In the genomic region with DNA sequence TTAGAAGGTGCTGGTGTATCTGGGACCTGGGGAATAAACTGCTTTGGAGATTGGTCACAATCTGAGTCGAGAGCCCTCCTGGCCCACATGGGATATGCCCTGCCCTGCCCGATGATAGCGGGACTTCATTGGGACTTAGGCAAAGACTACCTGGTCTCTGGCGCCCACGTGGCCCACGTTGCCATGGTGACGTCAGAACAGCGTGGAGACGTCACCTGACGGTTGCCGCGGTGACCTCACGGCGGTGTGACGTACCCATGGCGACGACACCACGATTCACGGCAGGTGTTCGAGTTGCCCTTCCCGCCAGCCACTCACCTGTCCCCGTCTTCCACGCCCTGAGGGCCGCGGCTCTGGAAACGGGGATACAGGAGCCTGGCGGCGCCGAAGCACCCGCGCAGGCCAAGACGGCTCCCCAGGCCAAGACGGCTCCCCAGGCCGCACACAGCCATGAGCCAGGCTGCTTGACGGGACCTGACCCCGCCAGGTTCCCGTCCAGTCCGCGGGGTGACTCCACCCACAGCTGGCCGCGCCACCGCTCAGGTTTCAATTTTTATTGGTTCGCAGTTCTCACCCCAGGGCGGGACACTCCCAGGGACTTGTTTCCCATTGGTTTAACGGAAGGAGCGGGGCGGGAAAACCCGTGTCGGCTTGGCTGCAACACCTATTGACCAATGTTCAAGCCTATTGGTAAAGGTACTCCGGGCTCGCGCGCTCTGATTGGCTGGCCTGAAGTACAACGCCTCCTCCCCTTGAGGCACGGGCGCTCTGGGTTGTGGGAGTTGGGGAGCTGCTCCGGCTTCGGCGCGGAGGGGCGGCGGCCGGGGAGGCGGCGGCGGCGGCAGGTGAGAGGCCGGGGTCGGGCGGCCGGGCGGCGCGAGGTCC, we compare ENCODE assay signal across 1 cellular context.
TF ChIP-seq lines count a peak whose summit lies in the region.

A gene (minus strand): TSS at position 476 of the 885 bp plus-strand sequence. CDS start 24 bp downstream, at position 452.
A gene (plus strand): TSS at position 766 of the 885 bp plus-strand sequence. CDS start 1,029 bp downstream, outside the sequence.

TF ChIP-seq in HepG2, 621 proteins besides CTCF, POLR2A, EP300 and RAD21 (continued from another document and continues in another):
- TF ChIP-seq, protein P1, sequence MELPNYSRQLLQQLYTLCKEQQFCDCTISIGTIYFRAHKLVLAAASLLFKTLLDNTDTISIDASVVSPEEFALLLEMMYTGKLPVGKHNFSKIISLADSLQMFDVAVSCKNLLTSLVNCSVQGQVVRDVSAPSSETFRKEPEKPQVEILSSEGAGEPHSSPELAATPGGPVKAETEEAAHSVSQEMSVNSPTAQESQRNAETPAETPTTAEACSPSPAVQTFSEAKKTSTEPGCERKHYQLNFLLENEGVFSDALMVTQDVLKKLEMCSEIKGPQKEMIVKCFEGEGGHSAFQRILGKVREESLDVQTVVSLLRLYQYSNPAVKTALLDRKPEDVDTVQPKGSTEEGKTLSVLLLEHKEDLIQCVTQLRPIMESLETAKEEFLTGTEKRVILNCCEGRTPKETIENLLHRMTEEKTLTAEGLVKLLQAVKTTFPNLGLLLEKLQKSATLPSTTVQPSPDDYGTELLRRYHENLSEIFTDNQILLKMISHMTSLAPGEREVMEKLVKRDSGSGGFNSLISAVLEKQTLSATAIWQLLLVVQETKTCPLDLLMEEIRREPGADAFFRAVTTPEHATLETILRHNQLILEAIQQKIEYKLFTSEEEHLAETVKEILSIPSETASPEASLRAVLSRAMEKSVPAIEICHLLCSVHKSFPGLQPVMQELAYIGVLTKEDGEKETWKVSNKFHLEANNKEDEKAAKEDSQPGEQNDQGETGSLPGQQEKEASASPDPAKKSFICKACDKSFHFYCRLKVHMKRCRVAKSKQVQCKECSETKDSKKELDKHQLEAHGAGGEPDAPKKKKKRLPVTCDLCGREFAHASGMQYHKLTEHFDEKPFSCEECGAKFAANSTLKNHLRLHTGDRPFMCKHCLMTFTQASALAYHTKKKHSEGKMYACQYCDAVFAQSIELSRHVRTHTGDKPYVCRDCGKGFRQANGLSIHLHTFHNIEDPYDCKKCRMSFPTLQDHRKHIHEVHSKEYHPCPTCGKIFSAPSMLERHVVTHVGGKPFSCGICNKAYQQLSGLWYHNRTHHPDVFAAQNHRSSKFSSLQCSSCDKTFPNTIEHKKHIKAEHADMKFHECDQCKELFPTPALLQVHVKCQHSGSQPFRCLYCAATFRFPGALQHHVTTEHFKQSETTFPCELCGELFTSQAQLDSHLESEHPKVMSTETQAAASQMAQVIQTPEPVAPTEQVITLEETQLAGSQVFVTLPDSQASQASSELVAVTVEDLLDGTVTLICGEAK (IDR thresholded peaks at IDR 0.05) = no peak
- TF ChIP-seq, protein P1 (CRISPR knock-in tag; IDR thresholded peaks at IDR 0.05) = peak; percentile 86
- TF ChIP-seq REL (CRISPR knock-in tag; conservative IDR thresholded peaks at IDR 0.05) = no peak
- TF ChIP-seq ZFAT (CRISPR knock-in tag; conservative IDR thresholded peaks at IDR 0.05) = no peak
- TF ChIP-seq ZNF30 (CRISPR knock-in tag; IDR thresholded peaks at IDR 0.05) = no peak
- TF ChIP-seq TBX3 (IDR thresholded peaks at IDR 0.05; ENCODE audit: borderline replicate concordance) = peak; percentile 68; the same call in 1 of the 2 replicates
- TF ChIP-seq ATM (IDR thresholded peaks at IDR 0.05; ENCODE audit: borderline replicate concordance) = no peak
- TF ChIP-seq DPF2 (CRISPR knock-in tag; IDR thresholded peaks at IDR 0.05; ENCODE audit: borderline replicate concordance, low read depth) = 0 out of 2 replicates have a peak, but pooled peaks have one; percentile 37
- TF ChIP-seq ZNF20 (CRISPR knock-in tag; IDR thresholded peaks at IDR 0.05) = 0 out of 2 replicates have a peak, but pooled peaks have one; percentile 5
- TF ChIP-seq NR3C1 (CRISPR knock-in tag; IDR thresholded peaks at IDR 0.05) = no peak
- no peak; the same call in 1 of the 2 replicates for TF ChIP-seq ZC3H4 (CRISPR knock-in tag; IDR thresholded peaks at IDR 0.05; ENCODE audit: borderline replicate concordance)
- TF ChIP-seq, protein P2, sequence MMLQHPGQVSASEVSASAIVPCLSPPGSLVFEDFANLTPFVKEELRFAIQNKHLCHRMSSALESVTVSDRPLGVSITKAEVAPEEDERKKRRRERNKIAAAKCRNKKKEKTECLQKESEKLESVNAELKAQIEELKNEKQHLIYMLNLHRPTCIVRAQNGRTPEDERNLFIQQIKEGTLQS (CRISPR knock-in tag; IDR thresholded peaks at IDR 0.05) = peak; percentile 62; the same call in 1 of the 2 replicates
- TF ChIP-seq, protein P3, sequence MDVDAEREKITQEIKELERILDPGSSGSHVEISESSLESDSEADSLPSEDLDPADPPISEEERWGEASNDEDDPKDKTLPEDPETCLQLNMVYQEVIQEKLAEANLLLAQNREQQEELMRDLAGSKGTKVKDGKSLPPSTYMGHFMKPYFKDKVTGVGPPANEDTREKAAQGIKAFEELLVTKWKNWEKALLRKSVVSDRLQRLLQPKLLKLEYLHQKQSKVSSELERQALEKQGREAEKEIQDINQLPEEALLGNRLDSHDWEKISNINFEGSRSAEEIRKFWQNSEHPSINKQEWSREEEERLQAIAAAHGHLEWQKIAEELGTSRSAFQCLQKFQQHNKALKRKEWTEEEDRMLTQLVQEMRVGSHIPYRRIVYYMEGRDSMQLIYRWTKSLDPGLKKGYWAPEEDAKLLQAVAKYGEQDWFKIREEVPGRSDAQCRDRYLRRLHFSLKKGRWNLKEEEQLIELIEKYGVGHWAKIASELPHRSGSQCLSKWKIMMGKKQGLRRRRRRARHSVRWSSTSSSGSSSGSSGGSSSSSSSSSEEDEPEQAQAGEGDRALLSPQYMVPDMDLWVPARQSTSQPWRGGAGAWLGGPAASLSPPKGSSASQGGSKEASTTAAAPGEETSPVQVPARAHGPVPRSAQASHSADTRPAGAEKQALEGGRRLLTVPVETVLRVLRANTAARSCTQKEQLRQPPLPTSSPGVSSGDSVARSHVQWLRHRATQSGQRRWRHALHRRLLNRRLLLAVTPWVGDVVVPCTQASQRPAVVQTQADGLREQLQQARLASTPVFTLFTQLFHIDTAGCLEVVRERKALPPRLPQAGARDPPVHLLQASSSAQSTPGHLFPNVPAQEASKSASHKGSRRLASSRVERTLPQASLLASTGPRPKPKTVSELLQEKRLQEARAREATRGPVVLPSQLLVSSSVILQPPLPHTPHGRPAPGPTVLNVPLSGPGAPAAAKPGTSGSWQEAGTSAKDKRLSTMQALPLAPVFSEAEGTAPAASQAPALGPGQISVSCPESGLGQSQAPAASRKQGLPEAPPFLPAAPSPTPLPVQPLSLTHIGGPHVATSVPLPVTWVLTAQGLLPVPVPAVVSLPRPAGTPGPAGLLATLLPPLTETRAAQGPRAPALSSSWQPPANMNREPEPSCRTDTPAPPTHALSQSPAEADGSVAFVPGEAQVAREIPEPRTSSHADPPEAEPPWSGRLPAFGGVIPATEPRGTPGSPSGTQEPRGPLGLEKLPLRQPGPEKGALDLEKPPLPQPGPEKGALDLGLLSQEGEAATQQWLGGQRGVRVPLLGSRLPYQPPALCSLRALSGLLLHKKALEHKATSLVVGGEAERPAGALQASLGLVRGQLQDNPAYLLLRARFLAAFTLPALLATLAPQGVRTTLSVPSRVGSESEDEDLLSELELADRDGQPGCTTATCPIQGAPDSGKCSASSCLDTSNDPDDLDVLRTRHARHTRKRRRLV (CRISPR knock-in tag; IDR thresholded peaks at IDR 0.05) = no peak
- TF ChIP-seq, protein P4, sequence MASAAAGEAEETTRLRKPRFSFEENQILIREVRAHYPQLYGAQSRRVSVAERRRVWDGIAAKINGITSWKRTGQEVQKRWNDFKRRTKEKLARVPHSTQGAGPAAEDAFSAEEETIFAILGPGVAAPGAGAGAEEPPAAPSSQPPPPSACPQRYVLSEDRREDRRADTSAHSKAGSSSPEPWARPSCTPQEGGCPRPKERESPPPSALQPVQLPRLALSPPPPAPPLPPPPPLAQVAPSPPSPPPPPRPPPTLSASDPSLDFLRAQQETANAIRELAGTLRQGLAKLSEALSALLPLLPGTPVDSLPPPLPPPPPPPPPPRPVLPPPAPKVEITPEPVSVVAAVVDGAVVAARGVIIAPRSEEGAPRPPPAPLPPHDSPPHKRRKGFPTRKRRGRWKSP (CRISPR knock-in tag; IDR thresholded peaks at IDR 0.05) = no peak
- peak; percentile 47; the same call in 1 of the 2 replicates for TF ChIP-seq ZNF343 (CRISPR knock-in tag; IDR thresholded peaks at IDR 0.05)
- no peak for TF ChIP-seq ATRX (CRISPR knock-in tag; IDR thresholded peaks at IDR 0.05; ENCODE audit: borderline replicate concordance)
- peak; percentile 83 for TF ChIP-seq POLR2AphosphoS5 (IDR thresholded peaks at IDR 0.05; ENCODE audit: low read depth, low read length)
- TF ChIP-seq ZNF484 (CRISPR knock-in tag; IDR thresholded peaks at IDR 0.05; ENCODE audit: borderline replicate concordance, low read depth) = peak; percentile 76; the same call in 1 of the 2 replicates
- TF ChIP-seq, protein P5, sequence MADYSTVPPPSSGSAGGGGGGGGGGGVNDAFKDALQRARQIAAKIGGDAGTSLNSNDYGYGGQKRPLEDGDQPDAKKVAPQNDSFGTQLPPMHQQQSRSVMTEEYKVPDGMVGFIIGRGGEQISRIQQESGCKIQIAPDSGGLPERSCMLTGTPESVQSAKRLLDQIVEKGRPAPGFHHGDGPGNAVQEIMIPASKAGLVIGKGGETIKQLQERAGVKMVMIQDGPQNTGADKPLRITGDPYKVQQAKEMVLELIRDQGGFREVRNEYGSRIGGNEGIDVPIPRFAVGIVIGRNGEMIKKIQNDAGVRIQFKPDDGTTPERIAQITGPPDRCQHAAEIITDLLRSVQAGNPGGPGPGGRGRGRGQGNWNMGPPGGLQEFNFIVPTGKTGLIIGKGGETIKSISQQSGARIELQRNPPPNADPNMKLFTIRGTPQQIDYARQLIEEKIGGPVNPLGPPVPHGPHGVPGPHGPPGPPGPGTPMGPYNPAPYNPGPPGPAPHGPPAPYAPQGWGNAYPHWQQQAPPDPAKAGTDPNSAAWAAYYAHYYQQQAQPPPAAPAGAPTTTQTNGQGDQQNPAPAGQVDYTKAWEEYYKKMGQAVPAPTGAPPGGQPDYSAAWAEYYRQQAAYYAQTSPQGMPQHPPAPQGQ (CRISPR knock-in tag; IDR thresholded peaks at IDR 0.05; ENCODE audit: borderline replicate concordance) = no peak
- TF ChIP-seq HHEX (CRISPR knock-in tag; IDR thresholded peaks at IDR 0.05) = no peak
- TF ChIP-seq, protein P6, sequence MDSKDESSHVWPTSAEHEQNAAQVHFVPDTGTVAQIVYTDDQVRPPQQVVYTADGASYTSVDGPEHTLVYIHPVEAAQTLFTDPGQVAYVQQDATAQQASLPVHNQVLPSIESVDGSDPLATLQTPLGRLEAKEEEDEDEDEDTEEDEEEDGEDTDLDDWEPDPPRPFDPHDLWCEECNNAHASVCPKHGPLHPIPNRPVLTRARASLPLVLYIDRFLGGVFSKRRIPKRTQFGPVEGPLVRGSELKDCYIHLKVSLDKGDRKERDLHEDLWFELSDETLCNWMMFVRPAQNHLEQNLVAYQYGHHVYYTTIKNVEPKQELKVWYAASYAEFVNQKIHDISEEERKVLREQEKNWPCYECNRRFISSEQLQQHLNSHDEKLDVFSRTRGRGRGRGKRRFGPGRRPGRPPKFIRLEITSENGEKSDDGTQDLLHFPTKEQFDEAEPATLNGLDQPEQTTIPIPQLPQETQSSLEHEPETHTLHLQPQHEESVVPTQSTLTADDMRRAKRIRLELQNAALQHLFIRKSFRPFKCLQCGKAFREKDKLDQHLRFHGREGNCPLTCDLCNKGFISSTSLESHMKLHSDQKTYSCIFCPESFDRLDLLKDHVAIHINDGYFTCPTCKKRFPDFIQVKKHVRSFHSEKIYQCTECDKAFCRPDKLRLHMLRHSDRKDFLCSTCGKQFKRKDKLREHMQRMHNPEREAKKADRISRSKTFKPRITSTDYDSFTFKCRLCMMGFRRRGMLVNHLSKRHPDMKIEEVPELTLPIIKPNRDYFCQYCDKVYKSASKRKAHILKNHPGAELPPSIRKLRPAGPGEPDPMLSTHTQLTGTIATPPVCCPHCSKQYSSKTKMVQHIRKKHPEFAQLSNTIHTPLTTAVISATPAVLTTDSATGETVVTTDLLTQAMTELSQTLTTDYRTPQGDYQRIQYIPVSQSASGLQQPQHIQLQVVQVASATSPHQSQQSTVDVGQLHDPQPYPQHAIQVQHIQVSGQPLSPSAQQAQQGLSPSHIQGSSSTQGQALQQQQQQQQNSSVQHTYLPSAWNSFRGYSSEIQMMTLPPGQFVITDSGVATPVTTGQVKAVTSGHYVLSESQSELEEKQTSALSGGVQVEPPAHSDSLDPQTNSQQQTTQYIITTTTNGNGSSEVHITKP (CRISPR knock-in tag; IDR thresholded peaks at IDR 0.05; ENCODE audit: low read depth) = no peak; the same call in 1 of the 2 replicates
- peak; percentile 43; the same call in 1 of the 2 replicates for TF ChIP-seq CHD2 (IDR thresholded peaks at IDR 0.05; ENCODE audit: low read depth, low read length)
- peak; percentile 98; the same call in 1 of the 2 replicates for TF ChIP-seq ZNF333 (CRISPR knock-in tag; IDR thresholded peaks at IDR 0.05; ENCODE audit: borderline replicate concordance)
- no peak for TF ChIP-seq NBN (conservative IDR thresholded peaks at IDR 0.05)
- TF ChIP-seq, protein P7, sequence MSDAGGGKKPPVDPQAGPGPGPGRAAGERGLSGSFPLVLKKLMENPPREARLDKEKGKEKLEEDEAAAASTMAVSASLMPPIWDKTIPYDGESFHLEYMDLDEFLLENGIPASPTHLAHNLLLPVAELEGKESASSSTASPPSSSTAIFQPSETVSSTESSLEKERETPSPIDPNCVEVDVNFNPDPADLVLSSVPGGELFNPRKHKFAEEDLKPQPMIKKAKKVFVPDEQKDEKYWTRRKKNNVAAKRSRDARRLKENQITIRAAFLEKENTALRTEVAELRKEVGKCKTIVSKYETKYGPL (CRISPR knock-in tag; IDR thresholded peaks at IDR 0.05) = no peak
- 0 out of 2 replicates have a peak, but pooled peaks have one; percentile 62 for TF ChIP-seq ZNF782 (CRISPR knock-in tag; IDR thresholded peaks at IDR 0.05; ENCODE audit: borderline replicate concordance)
- no peak for TF ChIP-seq EZH2 (conservative IDR thresholded peaks at IDR 0.05; ENCODE audit: low read depth, low read length)
- no peak for TF ChIP-seq PAWR (CRISPR knock-in tag; IDR thresholded peaks at IDR 0.05; ENCODE audit: borderline replicate concordance)
